ENCODE assay signal across 29 cellular contexts in genomic region chrX:75327607-75328006, GRCh38.
"Had no signal": no experiment of that assay in that cellular context is flagged by ENCODE, and none has a peak within 500 bp of the region (broad histone marks: within the 10 kb centered on the region; RNA-seq: fewer than 3 reads in every experiment).

No MANE protein-coding gene starts in this region.

- ATAC-seq: activated CD8-positive, alpha-beta T cell treated with anti-CD3 and anti-CD28 coated beads for 36 hours; activated naive CD4-positive, alpha-beta T cell treated with anti-CD3 and anti-CD28 coated beads, Interleukin-2, amount 50 U/mL, for 72 hours; activated T-cell treated with anti-CD3 and anti-CD28 coated beads, Interleukin-2, amount 50 U/mL, for 4 hours; activated T-helper 17 cell treated with anti-CD3 and anti-CD28 coated beads, Interleukin-2, amount 50 U/mL, for 72 hours; foreskin keratinocyte; gastrocnemius medialis; heart left ventricle; T-helper 17 cell; WTC11 had no signal

- H3K4me3 Mint-ChIP-seq: activated CD8-positive, alpha-beta T cell treated with anti-CD3 and anti-CD28 coated beads for 36 hours; activated naive CD4-positive, alpha-beta T cell treated with anti-CD3 and anti-CD28 coated beads for 36 hours; activated naive CD8-positive, alpha-beta T cell treated with anti-CD3 and anti-CD28 coated beads, Interleukin-2, amount 10 ng/mL, durations not matched to agents 7 days and 5 days; activated T-cell treated with anti-CD3 and anti-CD28 coated beads, Interleukin-2, amount 50 U/mL, for 4 hours; activated T-helper 17 cell treated with anti-CD3 and anti-CD28 coated beads, Interleukin-2, amount 50 U/mL, for 72 hours; brain; dendritic cell treated with granulocyte-macrophage colony-stimulating factor and Interleukin-4, amounts not matched to agents 40 ng/mL and 50 ng/mL, for 4 days; endodermal cell; T-helper 17 cell; T-helper 2 cell treated with Interferon-gamma antibody and Interleukin-4, amounts not matched to agents 5 μg/mL and 100 μg/mL, for 36 hours; WTC11 had no signal

- DNase-seq: activated CD4-positive, alpha-beta T cell treated with anti-CD3 and anti-CD28 coated beads for 1 hour; activated CD4-positive, alpha-beta T cell treated with anti-CD3 and anti-CD28 coated beads for 4 hours; activated CD4-positive, alpha-beta T cell treated with anti-CD3 and anti-CD28 coated beads, Interleukin-2, amount 50 U/mL, for 1 hour; activated CD4-positive, alpha-beta T cell treated with anti-CD3 and anti-CD28 coated beads, Interleukin-2, amount 50 U/mL, for 48 hours; activated CD8-positive, alpha-beta memory T cell treated with anti-CD3 and anti-CD28 coated beads for 24 hours; activated CD8-positive, alpha-beta T cell treated with anti-CD3 and anti-CD28 coated beads for 36 hours; activated effector memory CD4-positive, alpha-beta T cell treated with Interleukin-2 at 50 U/mL for 16 hours; activated gamma-delta T cell treated with Interleukin-2 at 50 U/mL for 16 hours; activated naive CD4-positive, alpha-beta T cell treated with anti-CD3 and anti-CD28 coated beads for 36 hours; activated naive CD8-positive, alpha-beta T cell treated with anti-CD3 and anti-CD28 coated beads, Interleukin-2, amount 10 ng/mL, durations not matched to agents 7 days and 5 days; activated T-cell treated with anti-CD3 and anti-CD28 coated beads, Interleukin-2, amount 50 U/mL, for 4 hours; central memory CD4-positive, alpha-beta T cell; cerebellar nuclear complex; dorsolateral prefrontal cortex; effector memory CD4-positive, alpha-beta T cell; endodermal cell; erythroblast; foreskin keratinocyte; gastrocnemius medialis; glutamatergic neuron; heart left ventricle; hypothalamus; T-helper 17 cell had no signal

- H3K27me3 Mint-ChIP-seq: activated CD8-positive, alpha-beta T cell treated with anti-CD3 and anti-CD28 coated beads for 36 hours; activated naive CD8-positive, alpha-beta T cell treated with anti-CD3 and anti-CD28 coated beads, Interleukin-2, amount 10 ng/mL, durations not matched to agents 7 days and 5 days; activated T-helper 17 cell treated with anti-CD3 and anti-CD28 coated beads, Interleukin-2, amount 50 U/mL, for 72 hours; brain; dendritic cell treated with granulocyte-macrophage colony-stimulating factor and Interleukin-4, amounts not matched to agents 40 ng/mL and 50 ng/mL, for 4 days; T-helper 17 cell had no signal

- H3K4me1 Mint-ChIP-seq: activated naive CD8-positive, alpha-beta T cell treated with anti-CD3 and anti-CD28 coated beads, Interleukin-2, amount 10 ng/mL, durations not matched to agents 7 days and 5 days; activated T-helper 17 cell treated with anti-CD3 and anti-CD28 coated beads, Interleukin-2, amount 50 U/mL, for 72 hours; brain; endodermal cell; T-helper 17 cell; WTC11 had no signal

- H3K27ac Mint-ChIP-seq: activated CD8-positive, alpha-beta T cell treated with anti-CD3 and anti-CD28 coated beads for 36 hours; activated naive CD4-positive, alpha-beta T cell treated with anti-CD3 and anti-CD28 coated beads for 36 hours; activated naive CD4-positive, alpha-beta T cell treated with anti-CD3 and anti-CD28 coated beads, Interleukin-2, amount 50 U/mL, for 72 hours; activated naive CD8-positive, alpha-beta T cell treated with anti-CD3 and anti-CD28 coated beads, Interleukin-2, amount 10 ng/mL, durations not matched to agents 7 days and 5 days; brain; dendritic cell treated with granulocyte-macrophage colony-stimulating factor and Interleukin-4, amounts not matched to agents 40 ng/mL and 50 ng/mL, for 4 days; endodermal cell; T-helper 17 cell; T-helper 2 cell treated with Interferon-gamma antibody and Interleukin-4, amounts not matched to agents 5 μg/mL and 100 μg/mL, for 36 hours; WTC11 had no signal
